ENCODE assay signal across 23 cellular contexts in genomic region chr2:170206805-170207407, GRCh38. TPM values are rescaled to one million over a fixed set of nuclear protein-coding genes. Genes with fewer than 3 reads are reported as not detected.
"Had no signal": no experiment of that assay in that cellular context is flagged by ENCODE, and none has a peak within 500 bp of the region (broad histone marks: within the 10 kb centered on the region; RNA-seq: fewer than 3 reads in every experiment).

No MANE protein-coding gene starts in this region.

- ATAC-seq: Right ventricle myocardium inferior, SK-N-SH treated with all-trans-retinoic acid at 6 μM for 48 hours had no signal

- H2AFZ ChIP-seq: PC-9 had no signal

- DNase-seq: Karpas-422, KG1, MG63, NCI-H1092, NCI-H1105 treated with DMSO at 0.1 percent for 48 hours, NCI-H1436, NCI-H187, NCI-H2029, NCI-H2081 treated with DMSO at 0.1 percent for 48 hours, NCI-H2171, NCI-H226, NCI-H446, NCI-H510A, NCI-H524 treated with DMSO at 0.1 percent for 48 hours, NCI-H69, NCI-H774, PC-9, Peyer's patch, SHP77 treated with DMSO at 0.1 percent for 48 hours, SJCRH30 had no signal

- H3K4me3 ChIP-seq: MG63, PC-9, Peyer's patch, SJCRH30 had no signal

- H3K9me3 ChIP-seq: Peyer's patch, SJCRH30 had no signal

- H3K4me1 ChIP-seq: Peyer's patch had no signal

- H3K36me3 ChIP-seq: MG63, Peyer's patch, SJCRH30 had no signal

- H3K27ac ChIP-seq: PC-9, Peyer's patch, SJCRH30 had no signal

- H3K4me2 ChIP-seq: PC-9 had no signal

- H3K27me3 ChIP-seq: MG63, Peyer's patch, SJCRH30 had no signal

RNA-seq across cellular contexts. Expression of gene MYO3B, which starts 29.0 kb away (rescaled TPM):
- total RNA-seq: HT-29, Peyer's patch, Right ventricle myocardium inferior had no signal
